ENCODE assay signal across 38 cellular contexts in the genomic region with DNA sequence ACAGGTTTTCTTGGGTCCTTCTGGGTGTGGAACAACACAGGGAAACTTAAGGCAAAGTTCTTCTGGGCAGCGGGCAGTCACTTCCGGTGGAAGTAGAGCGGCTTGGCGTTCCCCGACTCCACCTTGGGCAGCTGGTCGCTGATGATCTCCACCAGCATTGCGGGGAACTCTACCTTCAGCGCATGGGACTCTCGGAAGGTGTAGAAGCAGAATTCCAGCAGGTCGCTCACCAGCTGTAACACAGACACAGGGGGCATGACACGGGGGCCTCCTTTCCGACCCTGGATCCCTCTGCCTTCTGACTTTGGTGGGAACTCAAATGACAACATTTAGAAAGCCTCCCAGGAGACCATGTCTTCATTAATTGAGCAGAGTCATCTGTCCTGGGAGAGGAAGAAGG.
"Had no signal": no experiment of that assay in that cellular context is flagged by ENCODE, and none has a peak within 500 bp of the region (broad histone marks: within the 10 kb centered on the region; RNA-seq: fewer than 3 reads in every experiment).

No MANE protein-coding gene starts in this region.

- H3K36me3 ChIP-seq: breast epithelium had no signal

- H3K27me3 Mint-ChIP-seq: activated B cell treated with CpG ODN at 0.5 μM for 24 hours; activated CD4-positive, alpha-beta memory T cell treated with anti-CD3 and anti-CD28 coated beads for 36 hours; activated CD4-positive, alpha-beta T cell treated with anti-CD3 and anti-CD28 coated beads, Interleukin-2, amount 10 ng/mL, durations not matched to agents 24 days and 14 days; activated CD8-positive, alpha-beta T cell treated with anti-CD3 and anti-CD28 coated beads for 36 hours; activated naive CD8-positive, alpha-beta T cell treated with anti-CD3 and anti-CD28 coated beads, Interleukin-2, amount 10 ng/mL, durations not matched to agents 7 days and 5 days; activated naive CD8-positive, alpha-beta T cell treated with anti-CD3 and anti-CD28 coated beads, Interleukin-2, amount 50 U/mL, for 24 hours; activated T-helper 17 cell treated with anti-CD3 and anti-CD28 coated beads, Interleukin-2, amount 50 U/mL, for 72 hours had no signal

- H3K4me3 Mint-ChIP-seq: activated B cell treated with CpG ODN at 0.5 μM for 24 hours; activated CD4-positive, alpha-beta memory T cell treated with anti-CD3 and anti-CD28 coated beads for 36 hours; activated CD4-positive, alpha-beta T cell treated with anti-CD3 and anti-CD28 coated beads, Interleukin-2, amount 10 ng/mL, durations not matched to agents 24 days and 14 days; activated CD8-positive, alpha-beta T cell treated with anti-CD3 and anti-CD28 coated beads for 36 hours; activated naive CD4-positive, alpha-beta T cell treated with anti-CD3 and anti-CD28 coated beads for 36 hours; activated naive CD8-positive, alpha-beta T cell treated with anti-CD3 and anti-CD28 coated beads, Interleukin-2, amount 10 ng/mL, durations not matched to agents 7 days and 5 days; activated naive CD8-positive, alpha-beta T cell treated with anti-CD3 and anti-CD28 coated beads, Interleukin-2, amount 50 U/mL, for 24 hours; activated T-cell treated with anti-CD3 and anti-CD28 coated beads, Interleukin-2, amount 50 U/mL, for 4 hours; activated T-cell treated with anti-CD3 and anti-CD28 coated beads, Interleukin-2, amount 50 U/mL, for 72 hours; activated T-helper 1 cell treated with anti-CD3 and anti-CD28 coated beads, Interleukin-12 subunit alpha, Interleukin-12 subunit beta, Interleukin-2, Interleukin-4 antibody, amounts not matched to agents 30 ng/mL and 10 ng/mL and 1 ng/mL, durations not matched to agents 14 hours and 24 hours and 36 hours; activated T-helper 17 cell treated with anti-CD3 and anti-CD28 coated beads, Interleukin-2, amount 50 U/mL, for 72 hours; T-helper 1 cell treated with Interleukin-12 subunit alpha and Interleukin-12 subunit beta and Interleukin-4 antibody, amounts not matched to agents 30 μg/mL and 1 μg/mL, for 36 hours; T-helper 2 cell treated with Interferon-gamma antibody and Interleukin-4, amounts not matched to agents 5 μg/mL and 100 μg/mL, for 36 hours had no signal

- H3K27me3 ChIP-seq: ascending aorta, body of pancreas, brain microvascular endothelial cell, breast epithelium had no signal

- H3K27ac Mint-ChIP-seq: activated B cell treated with CpG ODN at 0.5 μM for 24 hours; activated CD4-positive, alpha-beta memory T cell treated with anti-CD3 and anti-CD28 coated beads for 36 hours; activated CD4-positive, alpha-beta T cell treated with anti-CD3 and anti-CD28 coated beads, Interleukin-2, amount 10 ng/mL, durations not matched to agents 24 days and 14 days; activated CD8-positive, alpha-beta T cell treated with anti-CD3 and anti-CD28 coated beads for 36 hours; activated naive CD4-positive, alpha-beta T cell treated with anti-CD3 and anti-CD28 coated beads for 36 hours; activated naive CD4-positive, alpha-beta T cell treated with anti-CD3 and anti-CD28 coated beads, Interleukin-2, amount 50 U/mL, for 72 hours; activated naive CD8-positive, alpha-beta T cell treated with anti-CD3 and anti-CD28 coated beads, Interleukin-2, amount 10 ng/mL, durations not matched to agents 7 days and 5 days; activated naive CD8-positive, alpha-beta T cell treated with anti-CD3 and anti-CD28 coated beads, Interleukin-2, amount 50 U/mL, for 24 hours; activated T-cell treated with anti-CD3 and anti-CD28 coated beads, Interleukin-2, amount 50 U/mL, for 72 hours; activated T-helper 1 cell treated with anti-CD3 and anti-CD28 coated beads, Interleukin-12 subunit alpha, Interleukin-12 subunit beta, Interleukin-2, Interleukin-4 antibody, amounts not matched to agents 30 ng/mL and 10 ng/mL and 1 ng/mL, durations not matched to agents 14 hours and 24 hours and 36 hours; activated T-helper 17 cell treated with anti-CD3 and anti-CD28 coated beads, Interleukin-2, amount 50 U/mL, for 72 hours; T-helper 1 cell treated with Interleukin-12 subunit alpha and Interleukin-12 subunit beta and Interleukin-4 antibody, amounts not matched to agents 30 μg/mL and 1 μg/mL, for 36 hours; T-helper 2 cell treated with Interferon-gamma antibody and Interleukin-4, amounts not matched to agents 5 μg/mL and 100 μg/mL, for 36 hours had no signal

- H3K9me3 ChIP-seq: body of pancreas, breast epithelium had no signal

- H3K4me1 Mint-ChIP-seq: activated B cell treated with CpG ODN at 0.5 μM for 24 hours; activated CD4-positive, alpha-beta T cell treated with anti-CD3 and anti-CD28 coated beads, Interleukin-2, amount 10 ng/mL, durations not matched to agents 24 days and 14 days; activated naive CD8-positive, alpha-beta T cell treated with anti-CD3 and anti-CD28 coated beads, Interleukin-2, amount 10 ng/mL, durations not matched to agents 7 days and 5 days had no signal

- H3K4me3 ChIP-seq: ascending aorta, body of pancreas, breast epithelium had no signal

- H3K4me1 ChIP-seq: ascending aorta, body of pancreas, breast epithelium had no signal

- DNase-seq: activated B cell treated with CpG ODN at 0.5 μM for 24 hours; activated CD4-positive, alpha-beta memory T cell treated with anti-CD3 and anti-CD28 coated beads for 36 hours; activated CD4-positive, alpha-beta T cell treated with anti-CD3 and anti-CD28 coated beads for 4 hours; activated CD4-positive, alpha-beta T cell treated with anti-CD3 and anti-CD28 coated beads, Interleukin-2, amount 10 ng/mL, durations not matched to agents 24 days and 14 days; activated CD4-positive, alpha-beta T cell treated with anti-CD3 and anti-CD28 coated beads, Interleukin-2, amount 50 U/mL, for 1 hour; activated CD4-positive, alpha-beta T cell treated with anti-CD3 and anti-CD28 coated beads, Interleukin-2, amount 50 U/mL, for 4 hours; activated CD4-positive, CD25-positive, alpha-beta regulatory T cell treated with anti-CD3 and anti-CD28 coated beads, Interleukin-2, amount 50 U/mL, for 72 hours; activated CD8-positive, alpha-beta memory T cell treated with anti-CD3 and anti-CD28 coated beads, Interleukin-2, amount 50 U/mL, for 4 hours; activated CD8-positive, alpha-beta T cell treated with anti-CD3 and anti-CD28 coated beads for 36 hours; activated effector memory CD4-positive, alpha-beta T cell treated with anti-CD3 and anti-CD28 coated beads, Interleukin-2, amount 50 U/mL, for 16 hours; activated gamma-delta T cell treated with Interleukin-2 at 50 U/mL for 16 hours; activated naive CD4-positive, alpha-beta T cell; activated naive CD4-positive, alpha-beta T cell treated with anti-CD3 and anti-CD28 coated beads for 36 hours; activated naive CD4-positive, alpha-beta T cell treated with anti-CD3 and anti-CD28 coated beads, Interleukin-2, amount 50 U/mL, for 16 hours; activated naive CD8-positive, alpha-beta T cell treated with anti-CD3 and anti-CD28 coated beads, Interleukin-2, amount 10 ng/mL, durations not matched to agents 7 days and 5 days; activated naive CD8-positive, alpha-beta T cell treated with anti-CD3 and anti-CD28 coated beads, Interleukin-2, amount 50 U/mL, for 24 hours; activated T-cell treated with anti-CD3 and anti-CD28 coated beads for 4 hours; activated T-cell treated with anti-CD3 and anti-CD28 coated beads, Interleukin-2, amount 50 U/mL, for 1 hour; activated T-cell treated with anti-CD3 and anti-CD28 coated beads, Interleukin-2, amount 50 U/mL, for 4 hours; activated T-cell treated with anti-CD3 and anti-CD28 coated beads, Interleukin-2, amount 50 U/mL, for 72 hours; amygdala; anterior cingulate cortex; body of pancreas; brain microvascular endothelial cell; central memory CD4-positive, alpha-beta T cell; cerebellar nuclear complex; T-helper 1 cell; T-helper 2 cell; T-helper 9 cell had no signal

- H3K27ac ChIP-seq: ascending aorta, body of pancreas, brain microvascular endothelial cell, breast epithelium, VCaP had no signal

- ATAC-seq: activated CD8-positive, alpha-beta T cell treated with anti-CD3 and anti-CD28 coated beads for 36 hours; activated naive CD4-positive, alpha-beta T cell treated with anti-CD3 and anti-CD28 coated beads, Interleukin-2, amount 50 U/mL, for 72 hours; activated naive CD8-positive, alpha-beta T cell treated with anti-CD3 and anti-CD28 coated beads, Interleukin-2, amount 50 U/mL, for 24 hours; activated T-cell treated with anti-CD3 and anti-CD28 coated beads, Interleukin-2, amount 50 U/mL, for 4 hours; activated T-cell treated with anti-CD3 and anti-CD28 coated beads, Interleukin-2, amount 50 U/mL, for 72 hours; activated T-helper 17 cell treated with anti-CD3 and anti-CD28 coated beads, Interleukin-2, amount 50 U/mL, for 72 hours; body of pancreas had no signal

- FAIRE-seq: TTC549 had no signal
